8 cellular contexts compared by ENCODE assay signal in the genomic region with DNA sequence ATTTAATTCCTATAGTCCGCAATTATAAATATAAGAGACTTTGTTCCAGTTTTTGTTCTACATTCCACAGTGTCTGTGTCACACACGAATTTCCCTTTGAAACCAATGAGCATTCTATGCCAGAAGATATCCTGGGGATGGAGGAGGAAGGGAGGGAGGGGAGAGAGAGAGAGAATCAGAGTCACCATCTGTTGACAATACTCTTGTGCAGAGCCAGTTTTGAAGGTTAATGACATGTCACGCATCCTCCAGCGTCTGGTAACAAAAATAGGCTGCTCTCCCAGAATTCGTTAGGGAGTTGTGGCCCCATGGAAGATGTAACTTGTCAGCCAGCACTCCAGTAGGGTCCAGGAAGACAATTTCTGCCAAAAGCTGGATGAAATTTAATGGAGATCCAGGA.
DNase-seq lines count a peak whose midpoint lies in the region; ATAC-seq and TF ChIP-seq lines count a peak whose summit lies in the region.

No MANE protein-coding gene starts in this region.

- BruUV-seq in Caco-2 (replicated peaks; lab: Mats Ljungman, UMichigan), result no TSS peak

- H3K4me3 ChIP-seq in Caco-2 (ENCODE audit: low read depth, low read length) (no peak overlapping the region), choroid plexus epithelial cell (ENCODE audit: low read depth, low read length) (no peak overlapping the region)

- DNase-seq in Caco-2 (no peak), NCI-H2196 (lab: John Stamatoyannopoulos, UW; ENCODE audit: unreplicated experiment) (peak; percentile 58), choroid plexus epithelial cell (ENCODE audit: low read depth) (peak; percentile 75), mucosa of gallbladder (ENCODE audit: low spot score) (peak; percentile 29), HuH-7 (ENCODE audit: low spot score) (no peak), SKM-1 (lab: John Stamatoyannopoulos, UW; ENCODE audit: unreplicated experiment) (no peak), GM13977 (ENCODE audit: low spot score) (no peak)

- no peak for TF ChIP-seq CTCF in Caco-2 (IDR thresholded peaks at IDR 0.05; ENCODE audit: insufficient read depth in 1 of 2, low read depth in 1 of 2, low read length in 1 of 2, severe bottlenecking in 1 of 2, unreplicated experiment in 1 of 2)
- TF ChIP-seq CTCF in choroid plexus epithelial cell (conservative IDR thresholded peaks at IDR 0.05; ENCODE audit: low read depth, low read length), result no peak
- TF ChIP-seq CTCF in GM13977 (IDR thresholded peaks at IDR 0.05; ENCODE audit: extremely low read depth, insufficient read depth, missing control alignments), result no peak

- H3K4me3 Mint-ChIP-seq in Caco-2 (ENCODE audit: unreplicated experiment), result no peak overlapping the region

- H3K9me3 ChIP-seq in Caco-2, result 0 out of 2 replicates have a peak, but pooled peaks cover 3% of the 10 kb centered on the region

- POLR2A ChIA-PET in Caco-2 (lab: Charles Lee), result no interaction called here

- H3K9me3 Mint-ChIP-seq in Caco-2 (ENCODE audit: unreplicated experiment), result no peaks in the 10 kb centered on the region

- H3K27me3 ChIP-seq in Caco-2 (replicated peaks; ENCODE audit: control insufficient read depth, insufficient read depth, low read length), result no peaks in the 10 kb centered on the region

- peaks cover 50% of the 10 kb centered on the region for H3K4me1 Mint-ChIP-seq in Caco-2 (ENCODE audit: low read depth, unreplicated experiment)

- H3K4me1 ChIP-seq in Caco-2, result peaks cover 55% of the 10 kb centered on the region

- in situ Hi-C loops in GM13977 (cut with MboI; ENCODE audit: low pct_unique_long_range_greater_than_20kb, low sequenced_read_pairs, unreplicated experiment), result no loop called here

- intact Hi-C loops in Caco-2 (cut with micrococcal nuclease; ENCODE audit: unreplicated experiment), result no loop called here

- CTCF ChIA-PET in Caco-2 (lab: Charles Lee), result no interaction called here

- H3K27ac Mint-ChIP-seq in Caco-2 (ENCODE audit: unreplicated experiment), result peak overlapping the region; percentile 42

- no peaks in the 10 kb centered on the region for H3K36me3 Mint-ChIP-seq in Caco-2 (ENCODE audit: insufficient read depth, unreplicated experiment)

- H3K36me3 ChIP-seq in Caco-2 (ENCODE audit: control insufficient read depth, insufficient read depth, low read length), result no peaks in the 10 kb centered on the region

- ATAC-seq in HG03565 (IDR thresholded peaks at IDR 0.05; ENCODE audit: unreplicated experiment), result no peak

- H3K27me3 Mint-ChIP-seq in Caco-2 (ENCODE audit: insufficient read depth, unreplicated experiment), result no peaks in the 10 kb centered on the region

Comparison
In these comparisons a context has a peak if more than half of its experiments do, and no peak if none do; other contexts are left out.
1. DNase-seq: peak in NCI-H2196 (single experiment), choroid plexus epithelial cell (single experiment) and mucosa of gallbladder (single experiment); none in Caco-2 (0 of 2), HuH-7 (single experiment), SKM-1 (single experiment) and GM13977 (single experiment).